In genomic region chr13:36261011-36261410, GRCh38 we compare ENCODE assay signal across 24 cellular contexts. TPM values are rescaled to one million over a fixed set of nuclear protein-coding genes. Genes with fewer than 3 reads are reported as not detected.
"Had no signal": no experiment of that assay in that cellular context is flagged by ENCODE, and none has a peak within 500 bp of the region (broad histone marks: within the 10 kb centered on the region; RNA-seq: fewer than 3 reads in every experiment).

No MANE protein-coding gene starts in this region.

- DNase-seq: hypothalamus; islet precursor cell; left ventricle myocardium inferior; mesendoderm; naive thymus-derived CD4-positive, alpha-beta T cell; ovary; small intestine; spleen; stimulated activated CD4-positive, alpha-beta T cell treated with anti-CD3 and anti-CD28 coated beads, Interleukin-4, amount 100 ng/mL, for 24 hours; stimulated activated naive CD4-positive, alpha-beta T cell; tibial artery; trophoblast cell; upper lobe of right lung had no signal

- H3K27me3 ChIP-seq: ovary, right atrium auricular region, spleen, suprapubic skin, tibial artery, upper lobe of right lung had no signal

- H3K36me3 ChIP-seq: left ventricle myocardium inferior, ovary, right atrium auricular region, spleen, suprapubic skin, thoracic aorta, tibial artery, upper lobe of right lung had no signal

- H3K27ac ChIP-seq: left ventricle myocardium inferior, ovary, right atrium auricular region, spleen, thoracic aorta, tibial artery, upper lobe of right lung had no signal

- H3K9me3 ChIP-seq: left ventricle myocardium inferior, ovary, right atrium auricular region, suprapubic skin, thoracic aorta, tibial artery, upper lobe of right lung had no signal

- H3K4me3 ChIP-seq: left ventricle myocardium inferior, lung, ovary, right atrium auricular region, spleen, suprapubic skin, thoracic aorta, tibial artery, upper lobe of right lung had no signal

- FAIRE-seq: small intestine, urothelium cell line had no signal

- ATAC-seq: naive thymus-derived CD4-positive, alpha-beta T cell; natural killer cell treated with Interleukin-12 subunit alpha and Interleukin-12 subunit beta and Interleukin-15 and Interleukin-18, amount 100 ng/mL, for 72 hours; stimulated activated effector memory CD8-positive, alpha-beta T cell treated with anti-CD3 and anti-CD28 coated beads, Interleukin-12 subunit alpha, Interleukin-12 subunit beta, amount 100 ng/mL, for 72 hours had no signal

- H3K4me1 ChIP-seq: left ventricle myocardium inferior, right atrium auricular region, spleen, tibial artery, upper lobe of right lung had no signal

RNA-seq across cellular contexts. Expression of gene CCDC169, which starts 36.6 kb away (rescaled TPM):
- total RNA-seq: mononuclear cell; natural killer cell treated with Interleukin-12 subunit alpha and Interleukin-12 subunit beta and Interleukin-15 and Interleukin-18, amount 100 ng/mL, for 72 hours; thoracic aorta had no signal
- polyA plus RNA-seq: naive thymus-derived CD4-positive, alpha-beta T cell had no signal

RNA-seq across cellular contexts. Expression of gene SOHLH2, which starts 46.7 kb away (rescaled TPM):
- total RNA-seq: kidney epithelial cell; left ventricle myocardium inferior; lower leg skin; mononuclear cell; naive thymus-derived CD4-positive, alpha-beta T cell; natural killer cell treated with Interleukin-12 subunit alpha and Interleukin-12 subunit beta and Interleukin-15 and Interleukin-18, amount 100 ng/mL, for 72 hours; omental fat pad; spleen; thoracic aorta; upper lobe of right lung had no signal
- polyA plus RNA-seq: naive thymus-derived CD4-positive, alpha-beta T cell had no signal
